In the genomic region with DNA sequence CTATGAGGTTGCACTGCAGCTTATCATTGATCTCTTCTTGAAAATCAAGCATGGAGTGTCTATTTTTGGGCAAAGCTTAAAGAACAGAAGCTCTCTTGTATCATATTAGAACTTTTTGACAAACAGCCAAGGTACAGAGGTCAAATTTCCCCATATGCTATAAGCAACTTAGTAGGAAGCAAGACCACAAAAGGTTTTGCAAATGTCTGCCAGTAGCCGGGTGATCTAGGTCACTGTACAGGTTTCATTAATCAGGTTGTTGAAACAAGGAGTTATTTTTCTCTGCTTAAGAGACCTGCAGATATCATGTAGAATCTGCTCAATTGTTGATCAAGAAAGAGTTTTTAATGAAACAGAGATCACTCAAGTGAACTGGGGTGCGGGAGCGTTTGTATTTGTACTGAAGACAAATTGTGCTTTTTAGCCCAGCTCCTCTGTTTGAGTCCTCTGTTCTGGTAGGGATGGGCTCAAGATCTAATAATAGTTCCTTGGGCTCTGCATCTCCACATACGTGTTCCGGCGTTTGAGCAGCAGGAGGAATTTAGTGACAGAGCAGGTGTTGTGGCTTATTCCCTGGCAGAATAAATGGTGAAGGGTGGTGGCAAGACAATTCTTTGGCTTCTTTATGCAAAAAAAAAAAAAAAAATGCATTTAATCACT, we compare ENCODE assay signal across 1 cellular context.
TF ChIP-seq lines count a peak whose summit lies in the region.

No MANE protein-coding gene starts in this region.

TF ChIP-seq in HepG2, 621 proteins besides CTCF, POLR2A, EP300 and RAD21 (continued from another document and continues in another):
- TF ChIP-seq ZBTB10 (CRISPR knock-in tag; IDR thresholded peaks at IDR 0.05; ENCODE audit: borderline replicate concordance) (no peak), NR2F6 (IDR thresholded peaks at IDR 0.05) (peak; percentile 67), NR2F6 (CRISPR knock-in tag; IDR thresholded peaks at IDR 0.05) (peak; percentile 67), ZNF34 (CRISPR knock-in tag; IDR thresholded peaks at IDR 0.05; ENCODE audit: borderline replicate concordance) (no peak), NPAS2 (CRISPR knock-in tag; IDR thresholded peaks at IDR 0.05; ENCODE audit: borderline replicate concordance) (no peak), CEBPB (IDR thresholded peaks at IDR 0.05; ENCODE audit: borderline replicate concordance, low read depth, low read length) (peak; percentile 74; the same call in 1 of the 2 replicates), FOXA3 (CRISPR knock-in tag; IDR thresholded peaks at IDR 0.05) (peak; percentile 59), HNF4G (IDR thresholded peaks at IDR 0.05; ENCODE audit: borderline replicate concordance, low read depth, low read length) (peak; percentile 83), HNF4G (CRISPR knock-in tag; IDR thresholded peaks at IDR 0.05; ENCODE audit: borderline replicate concordance, low read depth) (peak; percentile 63; the same call in 1 of the 2 replicates), ZNF546 (CRISPR knock-in tag; conservative IDR thresholded peaks at IDR 0.05) (no peak), ZSCAN29 (CRISPR knock-in tag; conservative IDR thresholded peaks at IDR 0.05) (no peak), AKAP8 (CRISPR knock-in tag; IDR thresholded peaks at IDR 0.05) (no peak), SOX6 (IDR thresholded peaks at IDR 0.05) (no peak), SOX6 (CRISPR knock-in tag; IDR thresholded peaks at IDR 0.05) (peak; percentile 72), ZSCAN30 (CRISPR knock-in tag; IDR thresholded peaks at IDR 0.05) (no peak), RARA (CRISPR knock-in tag; IDR thresholded peaks at IDR 0.05) (peak; percentile 32; the same call in 1 of the 2 replicates), ZNF512B (CRISPR knock-in tag; IDR thresholded peaks at IDR 0.05; ENCODE audit: borderline replicate concordance) (no peak), EHMT2 (IDR thresholded peaks at IDR 0.05; ENCODE audit: borderline replicate concordance, low read depth, low read length) (peak; percentile 58; the same call in 1 of the 2 replicates), ARID5B (CRISPR knock-in tag; IDR thresholded peaks at IDR 0.05) (peak; percentile 80), ERF (CRISPR knock-in tag; IDR thresholded peaks at IDR 0.05) (no peak), U2AF1 (optimal IDR thresholded peaks at IDR 0.05; ENCODE audit: low read depth, low read length) (no peak), TARDBP (CRISPR knock-in tag; IDR thresholded peaks at IDR 0.05) (0 out of 2 replicates have a peak, but pooled peaks have one; percentile 34), KLF16 (CRISPR knock-in tag; IDR thresholded peaks at IDR 0.05) (peak in 1 of 2 experiments; percentile 31; a peak in 1 of 4 replicates), CREB3 (CRISPR knock-in tag; IDR thresholded peaks at IDR 0.05) (no peak), ZNF850 (CRISPR knock-in tag; conservative IDR thresholded peaks at IDR 0.05) (no peak), NCOA2 (CRISPR knock-in tag; IDR thresholded peaks at IDR 0.05) (peak; percentile 65; the same call in 1 of the 2 replicates), NRL (CRISPR knock-in tag; IDR thresholded peaks at IDR 0.05; ENCODE audit: borderline replicate concordance) (no peak), KDM5B (CRISPR knock-in tag; IDR thresholded peaks at IDR 0.05; ENCODE audit: borderline replicate concordance) (no peak), CEBPG (CRISPR knock-in tag; IDR thresholded peaks at IDR 0.05) (peak; percentile 65), ARNTL (CRISPR knock-in tag; IDR thresholded peaks at IDR 0.05) (peak; percentile 47; the same call in 1 of the 2 replicates), CBX1 (IDR thresholded peaks at IDR 0.05; ENCODE audit: low read depth) (no peak), CREM (IDR thresholded peaks at IDR 0.05) (0 out of 2 replicates have a peak, but pooled peaks have one; percentile 12), CREM (CRISPR knock-in tag; IDR thresholded peaks at IDR 0.05) (no peak), SIN3A (IDR thresholded peaks at IDR 0.05; ENCODE audit: borderline replicate concordance, low read depth, low read length) (no peak), POLR2G (IDR thresholded peaks at IDR 0.05; ENCODE audit: low read depth, low read length) (peak; percentile 33; the same call in 1 of the 2 replicates), HNF4A (CRISPR knock-in tag; IDR thresholded peaks at IDR 0.05) (peak; percentile 87), ZNF883 (CRISPR knock-in tag; IDR thresholded peaks at IDR 0.05; ENCODE audit: not compliant biosample characterization) (no peak), ZNF317 (CRISPR knock-in tag; IDR thresholded peaks at IDR 0.05) (0 out of 2 replicates have a peak, but pooled peaks have one; percentile 34), IRF2 (CRISPR knock-in tag; IDR thresholded peaks at IDR 0.05) (peak; percentile 63; the same call in 1 of the 2 replicates), SIX1 (CRISPR knock-in tag; IDR thresholded peaks at IDR 0.05; ENCODE audit: borderline replicate concordance) (0 out of 2 replicates have a peak, but pooled peaks have one; percentile 23), ZNF781 (CRISPR knock-in tag; IDR thresholded peaks at IDR 0.05; ENCODE audit: borderline replicate concordance, not compliant biosample characterization) (no peak), SNAPC4 (CRISPR knock-in tag; IDR thresholded peaks at IDR 0.05) (no peak), SSRP1 (CRISPR knock-in tag; IDR thresholded peaks at IDR 0.05) (0 out of 2 replicates have a peak, but pooled peaks have one; percentile 5), NFE2 (CRISPR knock-in tag; IDR thresholded peaks at IDR 0.05) (no peak), MATR3 (CRISPR knock-in tag; IDR thresholded peaks at IDR 0.05) (no peak)
- TF ChIP-seq, protein P1, sequence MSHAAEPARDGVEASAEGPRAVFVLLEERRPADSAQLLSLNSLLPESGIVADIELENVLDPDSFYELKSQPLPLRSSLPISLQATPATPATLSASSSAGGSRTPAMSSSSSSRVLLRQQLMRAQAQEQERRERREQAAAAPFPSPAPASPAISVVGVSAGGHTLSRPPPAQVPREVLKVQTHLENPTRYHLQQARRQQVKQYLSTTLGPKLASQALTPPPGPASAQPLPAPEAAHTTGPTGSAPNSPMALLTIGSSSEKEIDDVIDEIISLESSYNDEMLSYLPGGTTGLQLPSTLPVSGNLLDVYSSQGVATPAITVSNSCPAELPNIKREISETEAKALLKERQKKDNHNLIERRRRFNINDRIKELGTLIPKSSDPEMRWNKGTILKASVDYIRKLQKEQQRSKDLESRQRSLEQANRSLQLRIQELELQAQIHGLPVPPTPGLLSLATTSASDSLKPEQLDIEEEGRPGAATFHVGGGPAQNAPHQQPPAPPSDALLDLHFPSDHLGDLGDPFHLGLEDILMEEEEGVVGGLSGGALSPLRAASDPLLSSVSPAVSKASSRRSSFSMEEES (CRISPR knock-in tag; IDR thresholded peaks at IDR 0.05): no peak
- TF ChIP-seq, protein P2, sequence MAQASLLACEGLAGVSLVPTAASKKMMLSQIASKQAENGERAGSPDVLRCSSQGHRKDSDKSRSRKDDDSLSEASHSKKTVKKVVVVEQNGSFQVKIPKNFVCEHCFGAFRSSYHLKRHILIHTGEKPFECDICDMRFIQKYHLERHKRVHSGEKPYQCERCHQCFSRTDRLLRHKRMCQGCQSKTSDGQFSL (CRISPR knock-in tag; IDR thresholded peaks at IDR 0.05): no peak
